Comparison of ENCODE assay signal across 11 cellular contexts in the genomic region with DNA sequence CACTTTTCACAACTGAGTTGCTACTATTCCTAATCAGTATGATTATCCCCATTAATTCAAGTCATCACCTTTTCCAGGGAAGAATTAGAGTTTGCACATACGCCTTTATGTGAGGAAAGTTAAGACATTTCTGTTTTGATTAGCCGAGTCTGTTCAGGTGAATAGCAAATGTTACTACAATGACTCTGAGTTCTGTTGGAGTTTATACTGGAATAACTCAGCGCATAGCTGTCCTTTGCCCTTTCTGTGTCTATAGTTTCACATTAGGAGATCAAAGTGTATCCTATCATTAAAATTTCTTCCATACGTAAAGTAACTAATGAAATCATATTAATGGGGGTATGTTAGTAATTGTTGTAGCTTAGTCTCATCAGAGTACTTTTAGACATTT. TPM values are rescaled to one million over a fixed set of nuclear protein-coding genes. Genes with fewer than 3 reads are reported as not detected.
A peak's percentile ranks its signal among the peaks of the same experiment; 100 is the strongest.
DNase-seq lines count a peak whose midpoint lies in the region; ATAC-seq and TF ChIP-seq lines count a peak whose summit lies in the region.
"Had no signal": no experiment of that assay in that cellular context is flagged by ENCODE, and none has a peak within 500 bp of the region (broad histone marks: within the 10 kb centered on the region; RNA-seq: fewer than 3 reads in every experiment).

No MANE protein-coding gene starts in this region.

- CTCF ChIA-PET in activated CD8-positive, alpha-beta T cell treated with anti-CD3 and anti-CD28 coated beads for 36 hours (lab: Charles Lee): interaction anchor here (0.9 to 5.0 kb wide), 4 partner anchors 10 to 146 kb away, joined by 3 to 24 read pairs (median 10); no protein-coding TSS in a partner anchor

- no peaks in the 10 kb centered on the region for H3K27me3 Mint-ChIP-seq in activated CD8-positive, alpha-beta T cell treated with anti-CD3 and anti-CD28 coated beads for 36 hours

- no peaks in the 10 kb centered on the region for H3K9me3 Mint-ChIP-seq in activated CD8-positive, alpha-beta T cell treated with anti-CD3 and anti-CD28 coated beads for 36 hours

- H3K36me3 Mint-ChIP-seq in activated CD8-positive, alpha-beta T cell treated with anti-CD3 and anti-CD28 coated beads for 36 hours (ENCODE audit: low read depth): peaks cover 75% of the 10 kb centered on the region

- H3K36me3 ChIP-seq in heart left ventricle (peaks cover 0 to 7% (median 0%) of the 10 kb centered on the region in 9 donors), lower lobe of right lung (no peaks in the 10 kb centered on the region), upper lobe of right lung (no peaks in the 10 kb centered on the region), ovary (no peaks in the 10 kb centered on the region)
- H3K36me3 ChIP-seq: BE2C had no signal

- no peaks in the 10 kb centered on the region for H3K9me3 ChIP-seq in heart left ventricle
- no peaks in the 10 kb centered on the region for H3K9me3 ChIP-seq in lower lobe of right lung
- no peaks in the 10 kb centered on the region for H3K9me3 ChIP-seq in upper lobe of right lung
- H3K9me3 ChIP-seq in ovary: no peaks in the 10 kb centered on the region
- H3K9me3 ChIP-seq: BE2C had no signal

- peaks cover 63% of the 10 kb centered on the region for H3K4me1 Mint-ChIP-seq in activated CD8-positive, alpha-beta T cell treated with anti-CD3 and anti-CD28 coated beads for 36 hours (ENCODE audit: low read depth)

- H3K4me3 ChIP-seq in heart left ventricle: peak overlapping the region in 2 of 12 donors; percentile 21
- no peak overlapping the region for H3K4me3 ChIP-seq in lower lobe of right lung
- H3K4me3 ChIP-seq in upper lobe of right lung: peak overlapping the region; percentile 8
- H3K4me3 ChIP-seq in ovary: no peak overlapping the region

- POLR2A ChIA-PET in activated CD8-positive, alpha-beta T cell treated with anti-CD3 and anti-CD28 coated beads for 36 hours (lab: Charles Lee): interaction anchor here (1.2 to 4.6 kb wide), 7 partner anchors 8 to 49 kb away, joined by 4 to 39 read pairs (median 6); no protein-coding TSS in a partner anchor

- DNase-seq in heart left ventricle: no peak
- DNase-seq in cardiac septum (ENCODE audit: low spot score): no peak
- no peak for DNase-seq in activated CD8-positive, alpha-beta T cell treated with anti-CD3 and anti-CD28 coated beads for 36 hours
- DNase-seq in lower lobe of right lung: no peak
- no peak for DNase-seq in upper lobe of right lung
- no peak for DNase-seq in ovary
- DNase-seq in HT-29 (ENCODE audit: low spot score): no peak
- no peak for DNase-seq in NCI-H2196 (lab: John Stamatoyannopoulos, UW; ENCODE audit: unreplicated experiment)
- DNase-seq: BE2C, Karpas-422, NCI-H446 had no signal

- no peak for TF ChIP-seq EP300 in ovary (IDR thresholded peaks at IDR 0.05)

- peaks cover 0 to 90% (median 36%) of the 10 kb centered on the region in 12 donors for H3K4me1 ChIP-seq in heart left ventricle
- peaks cover 83% of the 10 kb centered on the region for H3K4me1 ChIP-seq in lower lobe of right lung
- H3K4me1 ChIP-seq in upper lobe of right lung: peaks cover 76% of the 10 kb centered on the region
- H3K4me1 ChIP-seq in ovary (ENCODE audit: insufficient read depth): peaks cover 20% of the 10 kb centered on the region

- TF ChIP-seq CTCF in heart left ventricle (IDR thresholded peaks at IDR 0.05) (no peak), lower lobe of right lung (IDR thresholded peaks at IDR 0.05) (no peak), upper lobe of right lung (IDR thresholded peaks at IDR 0.05) (no peak), ovary (IDR thresholded peaks at IDR 0.05) (no peak)
- no peak for TF ChIP-seq CTCF in activated CD8-positive, alpha-beta T cell treated with anti-CD3 and anti-CD28 coated beads for 36 hours (IDR thresholded peaks at IDR 0.05)

- peak overlapping the region; percentile 89 for H3K4me3 Mint-ChIP-seq in activated CD8-positive, alpha-beta T cell treated with anti-CD3 and anti-CD28 coated beads for 36 hours

- intact Hi-C loops in heart left ventricle (cut with DNase I): loop anchor here in 5 of 10 donors (5.0 to 10.0 kb wide), 3 partner anchors 38 to 81 kb away; partner anchors contain the start of gene APH1B (in 3 of the 5)
- intact Hi-C loops in cardiac septum (cut with DNase I): loop anchor here (5.0 kb wide), 1 partner anchor 33 kb away; no protein-coding TSS in a partner anchor
- intact Hi-C loops in activated CD8-positive, alpha-beta T cell treated with anti-CD3 and anti-CD28 coated beads for 36 hours (cut with micrococcal nuclease): loop anchor here (5.0 kb wide), 3 partner anchors 37 to 83 kb away; partner anchors contain the start of genes APH1B and RPS27L
- intact Hi-C loops in lower lobe of right lung (cut with DNase I): no loop called here
- intact Hi-C loops in upper lobe of right lung (cut with DNase I): no loop called here
- intact Hi-C loops in ovary (cut with DNase I): no loop called here

- TF ChIP-seq POLR2A in heart left ventricle (IDR thresholded peaks at IDR 0.05): no peak
- TF ChIP-seq POLR2A in ovary (IDR thresholded peaks at IDR 0.05): no peak

- 65 to 78% (median 72%) methylated on average over 4 of the region's 4 CpGs for WGBS in heart left ventricle, 4 donors
- 37 to 52% (median 50%) methylated on average over 4 of the region's 4 CpGs for WGBS in ovary, 3 donors

- no peaks in the 10 kb centered on the region for H3K27me3 ChIP-seq in heart left ventricle
- no peaks in the 10 kb centered on the region for H3K27me3 ChIP-seq in lower lobe of right lung (ENCODE audit: low read depth)
- no peaks in the 10 kb centered on the region for H3K27me3 ChIP-seq in upper lobe of right lung
- H3K27me3 ChIP-seq in ovary: no peaks in the 10 kb centered on the region
- H3K27me3 ChIP-seq: BE2C had no signal

- no peak for ATAC-seq in heart left ventricle
- no peak for ATAC-seq in activated CD8-positive, alpha-beta T cell treated with anti-CD3 and anti-CD28 coated beads for 36 hours
- ATAC-seq in lower lobe of right lung: no peak
- no peak for ATAC-seq in upper lobe of right lung

- H3K27ac Mint-ChIP-seq in activated CD8-positive, alpha-beta T cell treated with anti-CD3 and anti-CD28 coated beads for 36 hours: peak overlapping the region; percentile 93

- H3K27ac ChIP-seq in heart left ventricle (peak overlapping the region in 10 of 12 donors; percentile 6 to 90 (median 30)), lower lobe of right lung (peak overlapping the region; percentile 58), upper lobe of right lung (peak overlapping the region; percentile 73), ovary (no peak overlapping the region)

RNA-seq across cellular contexts. Expression of gene RAB8B, which starts 4.9 kb away (rescaled TPM):
- 10 to 100 TPM in 2 of 9 donors, 1 to 10 TPM in 7; 6.3 to 32.6 (median 8.4) TPM for total RNA-seq in heart left ventricle
- polyA plus RNA-seq in heart left ventricle: 1 to 10 TPM; 2.5 to 6.2 TPM
- 8.7 TPM for total RNA-seq in cardiac septum
- total RNA-seq in activated CD8-positive, alpha-beta T cell treated with anti-CD3 and anti-CD28 coated beads for 36 hours: 100 to 1,000 TPM; 252 to 261 TPM
- 72.7 TPM for total RNA-seq in lower lobe of right lung
- 54.5 TPM for total RNA-seq in upper lobe of right lung
- 10 to 100 TPM; 23.1 to 58.0 (median 48.5) TPM for total RNA-seq in ovary
- 10 to 100 TPM; 18.5 to 40.0 TPM for polyA plus RNA-seq in ovary
- total RNA-seq in HT-29 (2014; rRNA removed; shearing (Covaris generic)): 1.6 and 3.4 TPM in 2 replicates

RNA-seq across cellular contexts. Expression of gene RPS27L, which starts 37.0 kb away (rescaled TPM):
- 100 to 1,000 TPM in 7 of 9 donors, 10 to 100 TPM in 2; 61.3 to 221 (median 137) TPM for total RNA-seq in heart left ventricle
- polyA plus RNA-seq in heart left ventricle: 100 to 1,000 TPM in 1 of 2 donors, 10 to 100 TPM in 1; 53.4 to 141 TPM
- 104 TPM for total RNA-seq in cardiac septum
- 100 to 1,000 TPM; 150 to 158 TPM for total RNA-seq in activated CD8-positive, alpha-beta T cell treated with anti-CD3 and anti-CD28 coated beads for 36 hours
- total RNA-seq in lower lobe of right lung: 184 TPM
- total RNA-seq in upper lobe of right lung: 196 TPM
- 100 to 1,000 TPM in 2 of 7 donors, 10 to 100 TPM in 5; 85.5 to 129 (median 95.0) TPM for total RNA-seq in ovary
- 100 to 1,000 TPM in 1 of 2 donors, 10 to 100 TPM in 1; 92.0 to 121 TPM for polyA plus RNA-seq in ovary
- total RNA-seq in HT-29 (2014; rRNA removed; shearing (Covaris generic)): 35.0 and 43.7 TPM in 2 replicates

Comparison
In these comparisons a context has a peak if more than half of its experiments do, and no peak if none do; other contexts are left out.
1. H3K27ac ChIP-seq: peak in heart left ventricle (10 of 12), lower lobe of right lung (single experiment) and upper lobe of right lung (single experiment); none in ovary (0 of 2).
2. intact Hi-C loops: an anchor here in cardiac septum (5.0 kb wide) and activated CD8-positive, alpha-beta T cell treated with anti-CD3 and anti-CD28 coated beads for 36 hours (5.0 kb wide); none called in lower lobe of right lung, upper lobe of right lung and ovary.